ENCODE assay signal across 14 cellular contexts in genomic region chr19:3041756-3042517, GRCh38. TPM values are rescaled to one million over a fixed set of nuclear protein-coding genes. Genes with fewer than 3 reads are reported as not detected.
A peak's percentile ranks its signal among the peaks of the same experiment; 100 is the strongest.
DNase-seq lines count a peak whose midpoint lies in the region; ATAC-seq and TF ChIP-seq lines count a peak whose summit lies in the region.
"Had no signal": no experiment of that assay in that cellular context is flagged by ENCODE, and none has a peak within 500 bp of the region (broad histone marks: within the 10 kb centered on the region; RNA-seq: fewer than 3 reads in every experiment).

No MANE protein-coding gene starts in this region.

- no peaks in the 10 kb centered on the region for H3K79me2 ChIP-seq in neural progenitor cell (ENCODE audit: low read depth)

- no peak for ATAC-seq in HG03457 (IDR thresholded peaks at IDR 0.05; ENCODE audit: unreplicated experiment)
- ATAC-seq: HCT116 had no signal

- no peaks in the 10 kb centered on the region for H3K36me3 ChIP-seq in A673 (ENCODE audit: insufficient read depth, low read length, poor library complexity, severe bottlenecking)
- no peaks in the 10 kb centered on the region for H3K36me3 ChIP-seq in HUES48 (ENCODE audit: control insufficient read depth, insufficient read depth, low read length)
- no peaks in the 10 kb centered on the region for H3K36me3 ChIP-seq in neural progenitor cell
- H3K36me3 ChIP-seq: BE2C had no signal

- peaks cover 28% of the 10 kb centered on the region for H3K4me1 ChIP-seq in A673 (ENCODE audit: insufficient read depth, low read length, poor library complexity, severe bottlenecking)
- peaks cover 10% of the 10 kb centered on the region for H3K4me1 ChIP-seq in HUES48 (ENCODE audit: control insufficient read depth, insufficient read depth, low read length)
- H3K4me1 ChIP-seq in neural progenitor cell, result peaks cover 23% of the 10 kb centered on the region
- H3K4me1 ChIP-seq: BE2C had no signal

- CTCF ChIA-PET in A673 (lab: Charles Lee), result no interaction called here

- DNase-seq in A673 (ENCODE audit: low spot score) (peak; percentile 73), neural progenitor cell (ENCODE audit: low spot score) (peak; percentile 56), cortex of kidney (lab: John Stamatoyannopoulos, UW) (no peak), NCI-H2081 (lab: John Stamatoyannopoulos, UW) (no peak), UCSD-AML1 (lab: John Stamatoyannopoulos, UW; ENCODE audit: unreplicated experiment) (no peak)
- DNase-seq: activated CD4-positive, alpha-beta T cell treated with anti-CD3 and anti-CD28 coated beads for 48 hours; activated gamma-delta T cell; BE2C; EL; NCI-H1930 had no signal

- H3K27me3 ChIP-seq in A673 (replicated peaks; ENCODE audit: insufficient read depth, low read depth, low read length, poor library complexity) (no peaks in the 10 kb centered on the region), HUES48 (ENCODE audit: control insufficient read depth, insufficient read depth, low read length) (0 out of 2 replicates have a peak, but pooled peaks cover 5% of the 10 kb centered on the region), neural progenitor cell (peaks cover 34% of the 10 kb centered on the region)
- H3K27me3 ChIP-seq: BE2C had no signal

- H3K4me3 Mint-ChIP-seq in brain, result peak overlapping the region; percentile 61 to 82 (median 73)
- H3K4me3 Mint-ChIP-seq in neural progenitor cell, result peak overlapping the region; percentile 57

- H3K27me3 Mint-ChIP-seq in brain, result peaks cover 11% of the 10 kb centered on the region
- peaks cover 64% of the 10 kb centered on the region for H3K27me3 Mint-ChIP-seq in neural progenitor cell (ENCODE audit: insufficient read depth, low read depth)

- POLR2A ChIA-PET in A673 (lab: Charles Lee; ENCODE audit: low non-redundant PET), result interaction anchor here (0.6 kb wide), 1 partner anchor 32 kb away, joined by 19 read pairs; no protein-coding TSS in a partner anchor

- TF ChIP-seq CTCF in A673 (conservative IDR thresholded peaks at IDR 0.05; ENCODE audit: low read depth, low read length) (no peak), brain (conservative IDR thresholded peaks at IDR 0.05) (no peak), neural progenitor cell (IDR thresholded peaks at IDR 0.05) (no peak)

- BruUV-seq in A673 (replicated peaks; lab: Mats Ljungman, UMichigan), result no TSS peak

- peak overlapping the region; percentile 90 for H3K27ac ChIP-seq in A673 (ENCODE audit: low read depth, low read length, poor library complexity, severe bottlenecking)
- no peak overlapping the region for H3K27ac ChIP-seq in HUES48 (ENCODE audit: low read depth, low read length)
- no peak overlapping the region for H3K27ac ChIP-seq in neural progenitor cell

- H2AFZ ChIP-seq in neural progenitor cell (replicated peaks), result peak overlapping the region; percentile 77

- peak overlapping the region; percentile 78 for H3K4me2 ChIP-seq in neural progenitor cell

- H3K27ac Mint-ChIP-seq in brain, result peak overlapping the region; percentile 72 to 97 (median 91)
- no peak overlapping the region for H3K27ac Mint-ChIP-seq in neural progenitor cell

- peaks cover 9% of the 10 kb centered on the region for H4K20me1 ChIP-seq in neural progenitor cell (ENCODE audit: low read depth)

- H3K9me3 Mint-ChIP-seq in brain (peaks cover 0 to 10% (median 0%) of the 10 kb centered on the region in 5 experiments), neural progenitor cell (peaks cover 2% of the 10 kb centered on the region)

- no peak overlapping the region for H3K9ac ChIP-seq in HUES48 (ENCODE audit: low read depth, low read length)
- no peak overlapping the region for H3K9ac ChIP-seq in neural progenitor cell

- H3K4me1 Mint-ChIP-seq in brain (peaks cover 52% of the 10 kb centered on the region), neural progenitor cell (peaks cover 19% of the 10 kb centered on the region)

- peaks cover 56% of the 10 kb centered on the region for H3F3A ChIP-seq in neural progenitor cell (ENCODE audit: low read depth)

- H3K9me3 ChIP-seq in A673 (ENCODE audit: low read depth, low read length, poor library complexity, severe bottlenecking), result no peaks in the 10 kb centered on the region
- no peaks in the 10 kb centered on the region for H3K9me3 ChIP-seq in HUES48 (ENCODE audit: control insufficient read depth, insufficient read depth, low read length)
- H3K9me3 ChIP-seq in neural progenitor cell (ENCODE audit: low read depth), result no peaks in the 10 kb centered on the region
- H3K9me3 ChIP-seq: BE2C had no signal

- peak overlapping the region; percentile 27 for H3K4me3 ChIP-seq in A673 (ENCODE audit: low read depth, low read length, poor library complexity, severe bottlenecking)
- peak overlapping the region; percentile 37; the same call in 1 of the 2 replicates for H3K4me3 ChIP-seq in HUES48 (ENCODE audit: low read depth, low read length)
- H3K4me3 ChIP-seq in neural progenitor cell, result peak overlapping the region; percentile 31

- intact Hi-C loops in A673 (cut with micrococcal nuclease; ENCODE audit: unreplicated experiment), result no loop called here

- H3K36me3 Mint-ChIP-seq in brain (no peaks in the 10 kb centered on the region), neural progenitor cell (no peaks in the 10 kb centered on the region)

RNA-seq across cellular contexts. Expression of gene TLE2, which starts 12.9 kb away (rescaled TPM):
- total RNA-seq in A673 (2021) (10.8 and 18.3 TPM in 2 replicates), neural progenitor cell (ENCODE audit: low replicate concordance) (1.1 TPM in 1 of 2 replicates, not detected in the other)
- 139 TPM for polyA plus RNA-seq in brain (ENCODE audit: insufficient read depth, low read depth, low replicate concordance)

RNA-seq across cellular contexts. Expression of gene TLE5, which starts 20.4 kb away (rescaled TPM):
- total RNA-seq in A673 (2021), result 360 and 397 TPM in 2 replicates
- 1,738 TPM for polyA plus RNA-seq in brain (ENCODE audit: insufficient read depth, low read depth, low replicate concordance)
- 54.6 and 148 TPM in 2 replicates for total RNA-seq in neural progenitor cell (ENCODE audit: low replicate concordance)

RNA-seq across cellular contexts. Expression of gene GNA11, which starts 52.2 kb away (rescaled TPM):
- 61.6 and 64.3 TPM in 2 replicates for total RNA-seq in A673 (2021)
- polyA plus RNA-seq in brain (ENCODE audit: insufficient read depth, low read depth, low replicate concordance), result 130 TPM
- 12.4 and 19.5 TPM in 2 replicates for total RNA-seq in neural progenitor cell (ENCODE audit: low replicate concordance)

Comparison
In these comparisons a context has a peak if more than half of its experiments do, and no peak if none do; other contexts are left out.
1. DNase-seq: peak in A673 (single experiment) and neural progenitor cell (single experiment); none in cortex of kidney (single experiment), NCI-H2081 (0 of 2) and UCSD-AML1 (single experiment).
2. Peak in every context shown above with its lines, with median percentiles within 50 percentile points of each other: H3K4me3 ChIP-seq.